ENCODE assay signal across 8 cellular contexts in the genomic region with DNA sequence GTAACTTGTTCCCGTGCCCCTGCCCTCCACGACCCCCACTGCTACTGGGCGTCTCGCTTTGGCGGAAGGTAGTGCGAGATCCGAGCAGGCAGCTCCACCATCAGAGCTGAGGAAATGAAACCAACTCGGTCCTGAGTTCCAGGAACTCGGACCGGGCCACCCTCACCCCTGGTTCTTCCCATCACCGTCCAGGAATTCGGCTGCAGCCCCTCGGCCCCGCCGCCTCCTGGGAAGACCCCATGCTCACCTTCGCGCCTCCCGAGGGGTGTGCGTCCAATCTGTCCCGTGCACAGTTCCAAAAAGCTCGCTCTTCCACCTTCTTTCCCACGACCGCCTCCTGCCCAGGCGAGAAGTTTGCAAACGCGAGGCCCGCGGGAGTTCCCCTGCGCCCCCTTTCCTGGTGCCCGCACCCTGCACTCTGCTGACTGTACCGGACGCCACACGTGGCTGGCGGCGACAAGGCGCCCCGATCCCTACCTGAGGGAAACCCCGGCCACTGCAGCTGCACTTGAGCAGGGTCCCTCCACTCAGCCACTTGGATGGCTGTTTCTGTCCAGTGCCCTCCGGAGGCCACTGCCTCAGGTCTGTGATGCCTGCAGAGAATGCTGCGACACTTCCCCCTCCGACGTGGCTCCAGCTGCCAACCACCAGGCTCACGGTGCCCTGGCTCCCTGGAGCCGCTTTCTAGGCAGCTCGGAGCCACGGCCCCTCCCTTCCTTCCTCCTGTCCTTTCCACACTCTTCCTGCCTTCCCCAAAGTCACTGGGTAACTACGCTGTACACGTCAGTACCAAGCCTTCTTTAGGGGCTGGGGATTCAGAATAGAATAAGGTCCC. TPM values are rescaled to one million over a fixed set of nuclear protein-coding genes. Genes with fewer than 3 reads are reported as not detected.
DNase-seq lines count a peak whose midpoint lies in the region; ATAC-seq, FAIRE-seq and TF ChIP-seq lines count a peak whose summit lies in the region.

A gene (minus strand): TSS at position 657 of the 835 bp plus-strand sequence. CDS start 5,105 bp downstream, outside the sequence.

- no peaks in the 10 kb centered on the region for H3K9me3 ChIP-seq in muscle layer of duodenum (ENCODE audit: control insufficient read depth in 1 of 2, low read length in 2 of 2)

- CTCF ChIA-PET in activated CD8-positive, alpha-beta memory T cell treated with anti-CD3 and anti-CD28 coated beads for 36 hours (lab: Charles Lee) = interaction anchor here (0.8 to 2.5 kb wide), 4 partner anchors 10 to 162 kb away, joined by 3 to 11 read pairs (median 4); a partner anchor contains a TSS

- H3K27me3 ChIP-seq in muscle layer of duodenum (ENCODE audit: low read depth, low read length) = no peaks in the 10 kb centered on the region

- no peaks in the 10 kb centered on the region for H3K36me3 ChIP-seq in muscle layer of duodenum (ENCODE audit: control insufficient read depth in 1 of 2, insufficient read depth in 2 of 2, low read length in 2 of 2)

- in situ Hi-C loops in endometrial microvascular endothelial cells (cut with HindIII; ENCODE audit: inconsistent ontology term, low pct_unique_long_range_greater_than_20kb, low sequenced_read_pairs) = no loop called here

- peak; percentile 80 for FAIRE-seq in GM12892 (lab: Jason Lieb, UNC)

- TF ChIP-seq POLR2A in GM12892 (IDR thresholded peaks at IDR 0.05; ENCODE audit: low read depth, low read length) = peak; percentile 61

- DNase-seq in GM12892 (ENCODE audit: insufficient read length) (peak; percentile 50), NCI-H510A treated with DMSO at 0.1 percent for 48 hours (lab: John Stamatoyannopoulos, UW) (peak; percentile 28), hippocampal formation (lab: John Stamatoyannopoulos, UW) (no peak)
- peak; percentile 20 to 59 (median 34) for DNase-seq in stimulated activated naive CD4-positive, alpha-beta T cell (lab: John Stamatoyannopoulos, UW)

- peaks cover 4 to 5% of the 10 kb centered on the region in 2 donors for H3K4me1 ChIP-seq in muscle layer of duodenum (ENCODE audit: control insufficient read depth in 1 of 2, insufficient read depth in 2 of 2, low read length in 2 of 2)

- H3K27ac ChIP-seq in muscle layer of duodenum (ENCODE audit: low read length) = peak within 1 kb of the TSS; percentile 95

- peak; percentile 34 for ATAC-seq in HG02571 (IDR thresholded peaks at IDR 0.05; ENCODE audit: unreplicated experiment)

- H3K4me3 ChIP-seq in muscle layer of duodenum (ENCODE audit: low read depth in 1 of 2, low read length in 2 of 2) = peak within 1 kb of the TSS; percentile 82 to 91

- POLR2A ChIA-PET in activated CD8-positive, alpha-beta memory T cell treated with anti-CD3 and anti-CD28 coated beads for 36 hours (lab: Charles Lee) = interaction anchor here (0.7 to 1.6 kb wide), 3 partner anchors 9 to 92 kb away, joined by 3 to 16 read pairs (median 4); a partner anchor contains a TSS

RNA-seq across cellular contexts. Expression of the gene that starts here (rescaled TPM):
- 7.5 TPM for polyA plus RNA-seq in GM12892 (2012; ENCODE audit: missing spikeins)
- total RNA-seq in activated CD8-positive, alpha-beta memory T cell treated with anti-CD3 and anti-CD28 coated beads for 36 hours = 10 to 100 TPM; 17.5 to 18.2 TPM
- 54.3 TPM for total RNA-seq in endometrial microvascular endothelial cells (ENCODE audit: inconsistent ontology term)

Comparison
In these comparisons a context has a peak if more than half of its experiments do, and no peak if none do; other contexts are left out.
1. DNase-seq: peak in GM12892 (single experiment), NCI-H510A treated with DMSO at 0.1 percent for 48 hours (single experiment) and stimulated activated naive CD4-positive, alpha-beta T cell (6 of 6); none in hippocampal formation (0 of 2).